9 cellular contexts compared by ENCODE assay signal in genomic region chr22:21861290-21861848, GRCh38. TPM values are rescaled to one million over a fixed set of nuclear protein-coding genes. Genes with fewer than 3 reads are reported as not detected.
DNase-seq lines count a peak whose midpoint lies in the region; TF ChIP-seq lines count a peak whose summit lies in the region.
"Had no signal": no experiment of that assay in that cellular context is flagged by ENCODE, and none has a peak within 500 bp of the region (broad histone marks: within the 10 kb centered on the region; RNA-seq: fewer than 3 reads in every experiment).

No MANE protein-coding gene starts in this region.

- in situ Hi-C loops in Caki2 (cut with HindIII; ENCODE audit: low pct_unique_long_range_greater_than_20kb, low sequenced_read_pairs) = no loop called here

- no peak overlapping the region; the same call in 1 of the 2 replicates for H3K9ac ChIP-seq in OCI-LY1 (ENCODE audit: low read length)

- TF ChIP-seq CTCF in OCI-LY1 (IDR thresholded peaks at IDR 0.05; ENCODE audit: low read length) = no peak
- TF ChIP-seq CTCF in epithelial cell of esophagus (IDR thresholded peaks at IDR 0.05; ENCODE audit: insufficient read depth, low read depth, low read length, missing control alignments) = no peak
- TF ChIP-seq CTCF in nephron progenitor cell (IDR thresholded peaks at IDR 0.05) = no peak
- TF ChIP-seq CTCF in GM10266 (IDR thresholded peaks at IDR 0.05; ENCODE audit: control insufficient read depth, insufficient read depth, low read depth, missing control alignments) = no peak

- no peaks in the 10 kb centered on the region for H3K9me2 ChIP-seq in OCI-LY1 (ENCODE audit: low read depth, low read length)

- no peak overlapping the region for H3K4me3 Mint-ChIP-seq in nephron progenitor cell

- peaks cover 100% of the 10 kb centered on the region for H3K79me2 ChIP-seq in OCI-LY1 (ENCODE audit: insufficient read depth, low read length)

- H3K4me3 ChIP-seq in OCI-LY1 (ENCODE audit: low read depth, low read length, poor library complexity, severe bottlenecking) = no peak overlapping the region
- no peak overlapping the region for H3K4me3 ChIP-seq in epithelial cell of esophagus (ENCODE audit: low read length)

- H3K27ac ChIP-seq in OCI-LY1 (ENCODE audit: low read depth, low read length, poor library complexity, severe bottlenecking) = peak overlapping the region; percentile 46

- peaks cover 18% of the 10 kb centered on the region; the same call in 1 of the 2 replicates for H3K36me3 ChIP-seq in OCI-LY1 (ENCODE audit: insufficient read depth, low read length)

- DNase-seq in Caki2 (ENCODE audit: low read depth) = peak; percentile 42
- DNase-seq in epithelial cell of esophagus (ENCODE audit: low read depth) = peak; percentile 72
- DNase-seq in nephron progenitor cell = no peak
- DNase-seq in GM10266 (ENCODE audit: extremely low spot score) = no peak
- no peak for DNase-seq in CD1c-positive myeloid dendritic cell (ENCODE audit: extremely low spot score)
- no peak for DNase-seq in KG1 (lab: John Stamatoyannopoulos, UW)
- DNase-seq: activated T-cell treated with anti-CD3 and anti-CD28 coated beads for 4 hours, NCI-H1048 had no signal

- H3K27me3 Mint-ChIP-seq in nephron progenitor cell (ENCODE audit: low read depth, poor library complexity) = no peaks in the 10 kb centered on the region

- peaks cover 9% of the 10 kb centered on the region; the same call in 1 of the 2 replicates for H4K20me1 ChIP-seq in OCI-LY1 (ENCODE audit: insufficient read depth, low read length)

- H2AFZ ChIP-seq in OCI-LY1 (ENCODE audit: low read length) = no peak overlapping the region

- H3K9me3 Mint-ChIP-seq in nephron progenitor cell = no peaks in the 10 kb centered on the region

- H3K27ac Mint-ChIP-seq in nephron progenitor cell = peak overlapping the region; percentile 37

- H3K36me3 Mint-ChIP-seq in nephron progenitor cell (ENCODE audit: low read depth) = peaks cover 23% of the 10 kb centered on the region

- peak overlapping the region; percentile 15; the same call in 1 of the 2 replicates for H3K4me2 ChIP-seq in OCI-LY1 (ENCODE audit: low read length)

- H3K27me3 ChIP-seq in OCI-LY1 (ENCODE audit: insufficient read depth, low read length) = no peaks in the 10 kb centered on the region

- peaks cover 92% of the 10 kb centered on the region for H3K4me1 ChIP-seq in OCI-LY1 (ENCODE audit: insufficient read depth, low read length, severe bottlenecking)

- peaks cover 84% of the 10 kb centered on the region for H3K4me1 Mint-ChIP-seq in nephron progenitor cell

- H3K9me3 ChIP-seq in OCI-LY1 (ENCODE audit: low read length) = no peaks in the 10 kb centered on the region

- no peaks in the 10 kb centered on the region for H3F3A ChIP-seq in OCI-LY1 (ENCODE audit: insufficient read depth, low read length)

RNA-seq across cellular contexts. Expression of gene MAPK1, which starts 6.1 kb away (rescaled TPM):
- 27.8 and 34.9 TPM in 2 replicates for total RNA-seq in Caki2 (2014; rRNA removed; shearing (Covaris generic); ENCODE audit: low replicate concordance)

Comparison
In these comparisons a context has a peak if more than half of its experiments do, and no peak if none do; other contexts are left out.
1. DNase-seq: peak in Caki2 (single experiment) and epithelial cell of esophagus (single experiment); none in nephron progenitor cell (single experiment), GM10266 (single experiment), CD1c-positive myeloid dendritic cell (single experiment) and KG1 (single experiment).